Comparison of ENCODE assay signal across 20 cellular contexts in genomic region chr7:88429382-88429781, GRCh38.
DNase-seq lines count a peak whose midpoint lies in the region; ATAC-seq, FAIRE-seq and TF ChIP-seq lines count a peak whose summit lies in the region.
"Had no signal": no experiment of that assay in that cellular context is flagged by ENCODE, and none has a peak within 500 bp of the region (broad histone marks: within the 10 kb centered on the region; RNA-seq: fewer than 3 reads in every experiment).

No MANE protein-coding gene starts in this region.

- H3K27me3 ChIP-seq in K562 (ENCODE audit: control insufficient read depth in 2 of 2, insufficient read depth in 2 of 2, low read length in 2 of 2) = no peaks in the 10 kb centered on the region
- no peaks in the 10 kb centered on the region for H3K27me3 ChIP-seq in vagina
- H3K27me3 ChIP-seq: heart left ventricle, right atrium auricular region, suprapubic skin had no signal

- H3K4me3 ChIP-seq in K562 = no peak overlapping the region
- H3K4me3 ChIP-seq in vagina = no peak overlapping the region
- H3K4me3 ChIP-seq: GM23338, heart left ventricle, right atrium auricular region, suprapubic skin had no signal

- peak; percentile 6 for DNase-seq in DMS 273 treated with DMSO at 0.1 percent for 48 hours (lab: John Stamatoyannopoulos, UW)
- peak; percentile 16 for DNase-seq in HS-5 (ENCODE audit: low read depth)
- peak in 2 of 4 experiments; percentile 11 to 17 for DNase-seq in K562 (ENCODE audit: extremely low read depth in 1 of 4, low spot score in 3 of 4)
- DNase-seq in kidney tubule cell (ENCODE audit: low spot score) = peak; percentile 33
- no peak for DNase-seq in vagina (ENCODE audit: extremely low spot score in 2 of 2)
- no peak for DNase-seq in DMS79 (lab: John Stamatoyannopoulos, UW)
- DNase-seq in middle frontal gyrus (ENCODE audit: extremely low spot score, low spot score) = no peak
- DNase-seq: activated CD4-positive, alpha-beta T cell treated with anti-CD3 and anti-CD28 coated beads for 48 hours; dermis blood vessel endothelial cell; EL; erythroblast; heart left ventricle; NCI-H226; NK-92 treated with Interleukin-12 subunit alpha and Interleukin-12 subunit beta, amount 100 ng/mL, for 24 hours; occipital lobe; RPMI8226; stimulated activated CD4-positive, alpha-beta T cell treated with anti-CD3 and anti-CD28 coated beads, Interleukin-15, amount 100 ng/mL, for 24 hours had no signal

- TF ChIP-seq EP300 in K562 (IDR thresholded peaks at IDR 0.05; ENCODE audit: low read length) = no peak

- no peak for FAIRE-seq in K562 (lab: Jason Lieb, UNC)

- H3K27ac ChIP-seq in K562 (ENCODE audit: extremely low read depth, low read depth, low read length) (no peak overlapping the region), vagina (no peak overlapping the region)
- H3K27ac ChIP-seq: heart left ventricle, right atrium auricular region, suprapubic skin had no signal

- no peaks in the 10 kb centered on the region for H3K9me1 ChIP-seq in K562 (ENCODE audit: control insufficient read depth, insufficient read depth, low read length)

- POLR2A ChIA-PET in K562 (lab: Yijun Ruan, JAX) = no interaction called here

- no peak overlapping the region for H3K9ac ChIP-seq in K562 (ENCODE audit: insufficient read depth in 1 of 2, low read depth in 2 of 2, low read length in 2 of 2)

- ATAC-seq in K562 = no peak
- ATAC-seq: GM23338, heart left ventricle had no signal

- 0% methylated on average over 2 of the region's 2 CpGs for WGBS in K562 (ENCODE audit: insufficient coverage, low coverage, missing lambda C conversion rate)

- CTCF ChIA-PET in K562 (lab: Yijun Ruan, JAX; ENCODE audit: low intra/inter-chr PET ratio) = no interaction called here

- TF ChIP-seq RAD21 in K562 (CRISPR knock-in tag; conservative IDR thresholded peaks at IDR 0.05 in 1 of 2, IDR thresholded peaks at IDR 0.05 in 1 of 2) = no peak

- no peaks in the 10 kb centered on the region for H3K36me3 ChIP-seq in K562 (ENCODE audit: control insufficient read depth, insufficient read depth, low read length)
- H3K36me3 ChIP-seq in vagina = no peaks in the 10 kb centered on the region
- H3K36me3 ChIP-seq: heart left ventricle, right atrium auricular region, suprapubic skin had no signal

- in situ Hi-C loops in K562 (cut with MboI) = no loop called here

- H3K4me1 ChIP-seq in K562 (replicated peaks in 1 of 2; ENCODE audit: control insufficient read depth in 2 of 2, insufficient read depth in 2 of 2, low read length in 2 of 2) = no peaks in the 10 kb centered on the region
- H3K4me1 ChIP-seq in vagina = no peaks in the 10 kb centered on the region
- H3K4me1 ChIP-seq: heart left ventricle, right atrium auricular region, suprapubic skin had no signal

- H3K9me3 ChIP-seq in K562 (replicated peaks; ENCODE audit: control insufficient read depth, insufficient read depth, low read depth, low read length) (no peaks in the 10 kb centered on the region), vagina (no peaks in the 10 kb centered on the region)
- H3K9me3 ChIP-seq: heart left ventricle, right atrium auricular region, suprapubic skin had no signal

- no TSS peak for BruUV-seq in K562 (replicated peaks; lab: Mats Ljungman, UMichigan)

- H3K4me2 ChIP-seq in K562 (ENCODE audit: insufficient read depth, low read length) = no peak overlapping the region
- H3K4me2 ChIP-seq: GM23338 had no signal

- intact Hi-C loops in K562 (cut with micrococcal nuclease) (no loop called here), vagina (cut with DNase I) (no loop called here)

- no peak overlapping the region for H2AFZ ChIP-seq in K562 (ENCODE audit: low read depth, low read length)
- H2AFZ ChIP-seq: GM23338 had no signal

- H4K20me1 ChIP-seq in K562 (replicated peaks; ENCODE audit: control insufficient read depth, insufficient read depth, low read length) = no peaks in the 10 kb centered on the region

- TF ChIP-seq CTCF in K562 (IDR thresholded peaks at IDR 0.05 in 2 of 3, conservative IDR thresholded peaks at IDR 0.05 in 1 of 3; ENCODE audit: insufficient read depth in 2 of 3, low read depth in 1 of 3, low read length in 3 of 3) (no peak), vagina (IDR thresholded peaks at IDR 0.05) (no peak)

- no peak for TF ChIP-seq POLR2A in K562 (conservative IDR thresholded peaks at IDR 0.05)
- TF ChIP-seq POLR2A in vagina (IDR thresholded peaks at IDR 0.05) = no peak

- H3K79me2 ChIP-seq in K562 (ENCODE audit: control insufficient read depth, insufficient read depth, low read length) = no peaks in the 10 kb centered on the region

TF ChIP-seq in K562, 482 proteins besides CTCF, POLR2A, EP300 and RAD21:
- TF ChIP-seq NRF1 (conservative IDR thresholded peaks at IDR 0.05 in 1 of 2, IDR thresholded peaks at IDR 0.05 in 1 of 2) (no peak), ZNF511 (CRISPR knock-in tag; IDR thresholded peaks at IDR 0.05) (no peak), ZNF316 (IDR thresholded peaks at IDR 0.05) (peak; percentile 47; the same call in 1 of the 2 replicates), ELF2 (CRISPR knock-in tag; IDR thresholded peaks at IDR 0.05) (no peak), SNAPC5 (CRISPR knock-in tag; IDR thresholded peaks at IDR 0.05) (no peak), ZNF77 (CRISPR knock-in tag; IDR thresholded peaks at IDR 0.05) (no peak)
- TF ChIP-seq, protein P1, sequence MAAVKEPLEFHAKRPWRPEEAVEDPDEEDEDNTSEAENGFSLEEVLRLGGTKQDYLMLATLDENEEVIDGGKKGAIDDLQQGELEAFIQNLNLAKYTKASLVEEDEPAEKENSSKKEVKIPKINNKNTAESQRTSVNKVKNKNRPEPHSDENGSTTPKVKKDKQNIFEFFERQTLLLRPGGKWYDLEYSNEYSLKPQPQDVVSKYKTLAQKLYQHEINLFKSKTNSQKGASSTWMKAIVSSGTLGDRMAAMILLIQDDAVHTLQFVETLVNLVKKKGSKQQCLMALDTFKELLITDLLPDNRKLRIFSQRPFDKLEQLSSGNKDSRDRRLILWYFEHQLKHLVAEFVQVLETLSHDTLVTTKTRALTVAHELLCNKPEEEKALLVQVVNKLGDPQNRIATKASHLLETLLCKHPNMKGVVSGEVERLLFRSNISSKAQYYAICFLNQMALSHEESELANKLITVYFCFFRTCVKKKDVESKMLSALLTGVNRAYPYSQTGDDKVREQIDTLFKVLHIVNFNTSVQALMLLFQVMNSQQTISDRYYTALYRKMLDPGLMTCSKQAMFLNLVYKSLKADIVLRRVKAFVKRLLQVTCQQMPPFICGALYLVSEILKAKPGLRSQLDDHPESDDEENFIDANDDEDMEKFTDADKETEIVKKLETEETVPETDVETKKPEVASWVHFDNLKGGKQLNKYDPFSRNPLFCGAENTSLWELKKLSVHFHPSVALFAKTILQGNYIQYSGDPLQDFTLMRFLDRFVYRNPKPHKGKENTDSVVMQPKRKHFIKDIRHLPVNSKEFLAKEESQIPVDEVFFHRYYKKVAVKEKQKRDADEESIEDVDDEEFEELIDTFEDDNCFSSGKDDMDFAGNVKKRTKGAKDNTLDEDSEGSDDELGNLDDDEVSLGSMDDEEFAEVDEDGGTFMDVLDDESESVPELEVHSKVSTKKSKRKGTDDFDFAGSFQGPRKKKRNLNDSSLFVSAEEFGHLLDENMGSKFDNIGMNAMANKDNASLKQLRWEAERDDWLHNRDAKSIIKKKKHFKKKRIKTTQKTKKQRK (IDR thresholded peaks at IDR 0.05; ENCODE audit: borderline replicate concordance, low read depth, low read length) = no peak

Comparison
In these comparisons a context has a peak if more than half of its experiments do, and no peak if none do; other contexts are left out.
1. DNase-seq: peak in DMS 273 treated with DMSO at 0.1 percent for 48 hours (single experiment), HS-5 (single experiment) and kidney tubule cell (single experiment); none in vagina (0 of 2), DMS79 (single experiment) and middle frontal gyrus (single experiment).